In the genomic region with DNA sequence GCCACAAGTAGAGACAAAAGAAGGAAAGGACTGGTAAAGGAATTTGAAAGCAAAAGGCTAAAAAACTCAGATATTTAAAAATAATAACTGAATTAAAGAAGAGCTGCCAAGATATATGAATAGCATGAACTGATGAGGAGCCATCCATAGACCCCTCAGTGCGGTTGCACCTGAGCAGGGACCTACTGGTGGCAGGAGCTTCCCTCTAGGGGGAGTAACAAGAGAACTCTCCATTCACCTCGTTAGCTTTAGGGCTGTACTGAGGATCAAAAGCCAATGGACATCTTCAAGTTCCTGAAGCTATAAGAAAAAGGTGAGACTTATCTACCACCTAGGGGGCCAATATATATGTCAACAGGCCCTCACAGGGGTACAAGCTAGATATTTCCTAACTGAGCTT, we compare ENCODE assay signal across 19 cellular contexts. TPM values are rescaled to one million over a fixed set of nuclear protein-coding genes. Genes with fewer than 3 reads are reported as not detected.
DNase-seq lines count a peak whose midpoint lies in the region; ATAC-seq and TF ChIP-seq lines count a peak whose summit lies in the region.
"Had no signal": no experiment of that assay in that cellular context is flagged by ENCODE, and none has a peak within 500 bp of the region (broad histone marks: within the 10 kb centered on the region; RNA-seq: fewer than 3 reads in every experiment).

No MANE protein-coding gene starts in this region.

- H3K4me3 Mint-ChIP-seq in GM23338 (no peak overlapping the region), H9 (no peak overlapping the region), WTC11 (no peak overlapping the region), endodermal cell (no peak overlapping the region)
- H3K4me3 Mint-ChIP-seq in CD8-positive, alpha-beta T cell, result no peak overlapping the region
- H3K4me3 Mint-ChIP-seq: CD14-positive monocyte; CD4-positive, alpha-beta memory T cell; CD4-positive, CD25-positive, alpha-beta regulatory T cell had no signal

- H3K27me3 ChIP-seq in GM23338 (ENCODE audit: insufficient read depth) (no peaks in the 10 kb centered on the region), H9 (ENCODE audit: insufficient read depth, low read length) (no peaks in the 10 kb centered on the region), endodermal cell (ENCODE audit: control insufficient read depth, insufficient read depth, low read length, poor library complexity, severe bottlenecking) (no peaks in the 10 kb centered on the region)
- no peaks in the 10 kb centered on the region for H3K27me3 ChIP-seq in CD8-positive, alpha-beta T cell (ENCODE audit: insufficient read depth, low read length)
- H3K27me3 ChIP-seq: BE2C, BLaER1 had no signal

- no peak overlapping the region for H2BK120ac ChIP-seq in H9 (ENCODE audit: low read depth, low read length, poor library complexity, severe bottlenecking)

- H3K9ac ChIP-seq in H9 (ENCODE audit: extremely low read depth, insufficient read length, low read length) (no peak overlapping the region), endodermal cell (ENCODE audit: extremely low read depth, low read length, poor library complexity, severe bottlenecking) (no peak overlapping the region)
- H3K9ac ChIP-seq: BLaER1 had no signal

- H3K14ac ChIP-seq in H9 (ENCODE audit: insufficient read depth, low read length), result no peak overlapping the region

- H4K8ac ChIP-seq in H9 (replicated peaks; ENCODE audit: insufficient read length, low read depth, low read length), result no peak overlapping the region

- H3K79me2 ChIP-seq in GM23338 (replicated peaks; ENCODE audit: insufficient read depth) (no peaks in the 10 kb centered on the region), H9 (ENCODE audit: insufficient read depth, low read length) (no peaks in the 10 kb centered on the region)

- no peaks in the 10 kb centered on the region for H3K23me2 ChIP-seq in H9 (ENCODE audit: insufficient read length, low read depth, low read length, poor library complexity, severe bottlenecking)

- H3T11ph ChIP-seq in H9 (ENCODE audit: low read length), result no peak overlapping the region

- TF ChIP-seq CTCF in GM23338 (conservative IDR thresholded peaks at IDR 0.05; ENCODE audit: low read depth in 2 of 2) (peak; percentile 24 to 39), H9 (conservative IDR thresholded peaks at IDR 0.05) (peak; percentile 43; the same call in 2 of the 3 replicates), WTC11 (IDR thresholded peaks at IDR 0.05) (no peak), endodermal cell (conservative IDR thresholded peaks at IDR 0.05) (peak; percentile 66)
- TF ChIP-seq CTCF in CD8-positive, alpha-beta T cell (IDR thresholded peaks at IDR 0.05), result no peak

- H2BK12ac ChIP-seq in H9 (ENCODE audit: insufficient read length, low read depth, low read length), result no peak overlapping the region

- H2AK5ac ChIP-seq in H9 (ENCODE audit: insufficient read length, low read length), result no peak overlapping the region

- no peak overlapping the region for H2BK15ac ChIP-seq in H9 (ENCODE audit: low read depth, low read length)

- no peak overlapping the region for H3K23ac ChIP-seq in H9 (ENCODE audit: insufficient read length, low read depth, low read length)

- H4K91ac ChIP-seq in H9 (ENCODE audit: insufficient read length, low read depth, low read length), result no peak overlapping the region

- H3K4me1 Mint-ChIP-seq in GM23338, result peaks cover 33% of the 10 kb centered on the region
- peaks cover 35 to 45% of the 10 kb centered on the region in 2 experiments for H3K4me1 Mint-ChIP-seq in H9
- peaks cover 34% of the 10 kb centered on the region for H3K4me1 Mint-ChIP-seq in WTC11
- peaks cover 22% of the 10 kb centered on the region for H3K4me1 Mint-ChIP-seq in endodermal cell
- no peaks in the 10 kb centered on the region for H3K4me1 Mint-ChIP-seq in CD8-positive, alpha-beta T cell (ENCODE audit: low read depth)
- H3K4me1 Mint-ChIP-seq: CD14-positive monocyte; CD4-positive, alpha-beta memory T cell; CD4-positive, CD25-positive, alpha-beta regulatory T cell had no signal

- H2AFZ ChIP-seq in GM23338, result no peak overlapping the region
- no peak overlapping the region for H2AFZ ChIP-seq in H9 (ENCODE audit: low read length)

- H2BK5ac ChIP-seq in H9 (ENCODE audit: insufficient read length, low read length), result no peak overlapping the region

- DNase-seq in GM23338 (ENCODE audit: low spot score), result no peak
- no peak for DNase-seq in H9
- no peak for DNase-seq in WTC11 (ENCODE audit: low spot score)
- DNase-seq in endodermal cell, result no peak
- no peak for DNase-seq in stimulated activated CD4-positive, alpha-beta T cell treated with anti-CD3 and anti-CD28 coated beads, Interleukin-4, amount 100 ng/mL, for 4 hours
- DNase-seq in CD8-positive, alpha-beta T cell, result no peak
- no peak for DNase-seq in activated effector memory CD4-positive, alpha-beta T cell treated with anti-CD3 and anti-CD28 coated beads, Interleukin-2, amount 50 U/mL, for 16 hours
- DNase-seq: 8988T; ACHN; BE2C; C1 segment of cervical spinal cord; Caco-2; Calu3; CD4-positive, alpha-beta memory T cell; CD4-positive, CD25-positive, alpha-beta regulatory T cell; DMS79 treated with DMSO at 0.1 percent for 48 hours; GF-D8 had no signal

- POLR2A ChIA-PET in WTC11 (lab: Charles Lee), result no interaction called here
- POLR2A ChIA-PET in CD8-positive, alpha-beta T cell (lab: Charles Lee), result no interaction called here

- H3K9me3 ChIP-seq in H9 (ENCODE audit: control insufficient read depth, low read depth, low read length), result no peaks in the 10 kb centered on the region
- H3K9me3 ChIP-seq in endodermal cell (ENCODE audit: control insufficient read depth, low read length), result no peaks in the 10 kb centered on the region
- no peaks in the 10 kb centered on the region for H3K9me3 ChIP-seq in CD8-positive, alpha-beta T cell (ENCODE audit: low read length)
- H3K9me3 ChIP-seq: BE2C, BLaER1, Caco-2 had no signal

- H3K56ac ChIP-seq in H9 (ENCODE audit: insufficient read length, low read depth, low read length), result no peak overlapping the region

- intact Hi-C loops in CD8-positive, alpha-beta T cell (cut with DNase I, micrococcal nuclease), result no loop called here

- no peaks in the 10 kb centered on the region for H4K20me1 ChIP-seq in GM23338 (replicated peaks; ENCODE audit: insufficient read depth)
- no peaks in the 10 kb centered on the region for H4K20me1 ChIP-seq in H9 (ENCODE audit: control insufficient read depth, insufficient read depth, insufficient read length)
- H4K20me1 ChIP-seq: BLaER1 had no signal

- H3K18ac ChIP-seq in H9 (ENCODE audit: insufficient read length, low read depth, low read length), result no peak overlapping the region

- CTCF ChIA-PET in WTC11 (lab: Charles Lee), result interaction anchor here (1.0 kb wide), 1 partner anchor 79 kb away, joined by 4 read pairs; no protein-coding TSS in a partner anchor
- CTCF ChIA-PET in CD8-positive, alpha-beta T cell (lab: Charles Lee), result no interaction called here

- H3K4me3 ChIP-seq in GM23338 (no peak overlapping the region), endodermal cell (ENCODE audit: low read length) (no peak overlapping the region)
- no peak overlapping the region for H3K4me3 ChIP-seq in CD8-positive, alpha-beta T cell (ENCODE audit: low read depth, low read length)
- H3K4me3 ChIP-seq: BLaER1 had no signal

- H3K79me1 ChIP-seq in H9 (ENCODE audit: insufficient read depth, low read depth, low read length, poor library complexity, severe bottlenecking), result no peaks in the 10 kb centered on the region

- H3K4me1 ChIP-seq in GM23338 (ENCODE audit: insufficient read depth) (peaks cover 11% of the 10 kb centered on the region), H9 (ENCODE audit: insufficient read depth, low read length) (peaks cover 4% of the 10 kb centered on the region), endodermal cell (ENCODE audit: control insufficient read depth, insufficient read depth, low read length) (no peaks in the 10 kb centered on the region)
- H3K4me1 ChIP-seq in CD8-positive, alpha-beta T cell (ENCODE audit: insufficient read depth, low read length), result no peaks in the 10 kb centered on the region
- H3K4me1 ChIP-seq: BE2C, Caco-2 had no signal

- H3K4me2 ChIP-seq in GM23338 (no peak overlapping the region), H9 (ENCODE audit: insufficient read depth, insufficient read length, low read length) (no peak overlapping the region)
- H3K4me2 ChIP-seq: BLaER1 had no signal

- no peaks in the 10 kb centered on the region for H3F3A ChIP-seq in GM23338 (replicated peaks; ENCODE audit: low read depth)

- H3K4ac ChIP-seq in H9 (ENCODE audit: low read depth, low read length), result no peak overlapping the region

- H3K27ac Mint-ChIP-seq in GM23338 (no peak overlapping the region), H9 (no peak overlapping the region), WTC11 (no peak overlapping the region), endodermal cell (no peak overlapping the region)
- no peak overlapping the region for H3K27ac Mint-ChIP-seq in CD8-positive, alpha-beta T cell
- H3K27ac Mint-ChIP-seq: CD4-positive, alpha-beta memory T cell; CD4-positive, CD25-positive, alpha-beta regulatory T cell had no signal

- no peak overlapping the region for H2BK20ac ChIP-seq in H9 (ENCODE audit: low read depth, low read length, poor library complexity, severe bottlenecking)

- H3K36me3 ChIP-seq in GM23338 (ENCODE audit: insufficient read depth) (no peaks in the 10 kb centered on the region), endodermal cell (ENCODE audit: control insufficient read depth, insufficient read depth, low read length) (no peaks in the 10 kb centered on the region)
- no peaks in the 10 kb centered on the region for H3K36me3 ChIP-seq in CD8-positive, alpha-beta T cell (ENCODE audit: insufficient read depth, low read length)
- H3K36me3 ChIP-seq: BE2C, BLaER1 had no signal

- H4K5ac ChIP-seq in H9 (ENCODE audit: insufficient read length, low read depth, low read length), result no peak overlapping the region

- peaks cover 16% of the 10 kb centered on the region for H3K9me2 ChIP-seq in GM23338 (ENCODE audit: insufficient read depth)

- no CpG with 5 or more reads among the region's 2 CpGs for WGBS in H9 (ENCODE audit: extremely low coverage, insufficient read length, low lambda C conversion rate)
- 78 to 100% methylated on average over 2 of the region's 2 CpGs for WGBS in endodermal cell (ENCODE audit: insufficient coverage in 1 of 2, insufficient read length in 1 of 2), 2 experiments

- no peak overlapping the region for H3K27ac ChIP-seq in GM23338 (ENCODE audit: low read depth)
- H3K27ac ChIP-seq in H9 (ENCODE audit: insufficient read length, low read depth, low read length), result no peak overlapping the region
- no peak overlapping the region for H3K27ac ChIP-seq in endodermal cell (ENCODE audit: low read depth, low read length)
- H3K27ac ChIP-seq in CD8-positive, alpha-beta T cell (ENCODE audit: low read depth, low read length), result no peak overlapping the region
- H3K27ac ChIP-seq: BLaER1 had no signal

- no peaks in the 10 kb centered on the region for H3K36me3 Mint-ChIP-seq in GM23338 (ENCODE audit: low read depth)
- no peaks in the 10 kb centered on the region; a peak in 1 of 7 replicates for H3K36me3 Mint-ChIP-seq in H9 (ENCODE audit: insufficient read depth in 1 of 3, low read depth in 3 of 3)
- H3K36me3 Mint-ChIP-seq in WTC11, result no peaks in the 10 kb centered on the region
- no peaks in the 10 kb centered on the region for H3K36me3 Mint-ChIP-seq in endodermal cell (ENCODE audit: low read depth)
- no peaks in the 10 kb centered on the region for H3K36me3 Mint-ChIP-seq in CD8-positive, alpha-beta T cell
- H3K36me3 Mint-ChIP-seq: CD14-positive monocyte; CD4-positive, alpha-beta memory T cell; CD4-positive, CD25-positive, alpha-beta regulatory T cell had no signal

- H3K27me3 Mint-ChIP-seq in GM23338 (ENCODE audit: insufficient read depth, low read depth, poor library complexity) (peaks cover 4% of the 10 kb centered on the region), H9 (ENCODE audit: low read depth) (peaks cover 19% of the 10 kb centered on the region), WTC11 (ENCODE audit: low read depth) (no peaks in the 10 kb centered on the region), endodermal cell (ENCODE audit: insufficient read depth) (peaks cover 3% of the 10 kb centered on the region)
- peaks cover 2% of the 10 kb centered on the region for H3K27me3 Mint-ChIP-seq in CD8-positive, alpha-beta T cell (ENCODE audit: low read depth)
- H3K27me3 Mint-ChIP-seq: CD4-positive, CD25-positive, alpha-beta regulatory T cell had no signal

- H3K9me3 Mint-ChIP-seq in GM23338 (peaks cover 5% of the 10 kb centered on the region; the same call in 1 of the 3 replicates), H9 (no peaks in the 10 kb centered on the region), WTC11 (no peaks in the 10 kb centered on the region), endodermal cell (no peaks in the 10 kb centered on the region)
- H3K9me3 Mint-ChIP-seq in CD8-positive, alpha-beta T cell, result peaks cover 7% of the 10 kb centered on the region

- no peak; the same call in 2 of the 3 replicates for ATAC-seq in GM23338
- ATAC-seq in WTC11, result peak; percentile 61; the same call in 1 of the 2 replicates
- ATAC-seq in CD8-positive, alpha-beta T cell, result no peak

RNA-seq across cellular contexts. Expression of a gene that starts 27.8 kb away (rescaled TPM):
- total RNA-seq in GM23338 (2014; rRNA removed; shearing (Covaris generic)), result 55.3 and 57.8 TPM in 2 replicates
- polyA plus RNA-seq in GM23338 (2016; fragmentation: Nextera tagmentation; extraction: Ambion mirVana), result 10.7 and 13.2 TPM in 2 replicates
- total RNA-seq in H9 (2021) (51.5 and 57.0 TPM in 2 replicates), WTC11 (2021) (52.1 to 58.4 TPM (median 55.8 TPM) in 3 replicates), endodermal cell (10 to 100 TPM; 72.4 to 89.3 TPM)
- 33.7 TPM for polyA plus RNA-seq in endodermal cell (2013, experiment 1 of 2)
- polyA plus RNA-seq in endodermal cell (2013, experiment 2 of 2), result 35.9 TPM
- total RNA-seq in CD8-positive, alpha-beta T cell, result not detected
- polyA plus RNA-seq: CD4-positive, alpha-beta memory T cell; CD4-positive, CD25-positive, alpha-beta regulatory T cell had no signal

Comparison
In these comparisons a context has a peak if more than half of its experiments do, and no peak if none do; other contexts are left out.
1. CTCF ChIP-seq: peak in GM23338 (2 of 2), H9 (single experiment) and endodermal cell (single experiment); none in WTC11 (single experiment) and CD8-positive, alpha-beta T cell (single experiment).
2. RNA of a gene that starts 27.8 kb away (total RNA-seq): 72.4 to 89.3 TPM in endodermal cell, 51.5 to 57.0 TPM in H9, 55.3 to 57.8 TPM in GM23338 and 52.1 to 58.4 TPM in WTC11; not detected in CD8-positive, alpha-beta T cell; every median in the first group is over 10 times any median in the second.